Comparison of ENCODE assay signal across 25 cellular contexts in genomic region chr7:18637516-18637915, GRCh38.
"Had no signal": no experiment of that assay in that cellular context is flagged by ENCODE, and none has a peak within 500 bp of the region (broad histone marks: within the 10 kb centered on the region; RNA-seq: fewer than 3 reads in every experiment).

No MANE protein-coding gene starts in this region.

- H3K9me3 ChIP-seq: colonic mucosa, heart right ventricle, left ventricle myocardium inferior, lower lobe of right lung, pancreas, prostate gland, right lobe of liver, testis, tibial nerve, upper lobe of right lung had no signal

- DNase-seq: colonic mucosa; dermis blood vessel endothelial cell; endodermal cell; erythroblast; heart right ventricle; hypothalamus; islet precursor cell; left cardiac atrium; left ventricle myocardium inferior; lower lobe of right lung; naive B cell; occipital lobe; pancreas; retina; right lobe of liver; stimulated activated CD4-positive, alpha-beta T cell treated with anti-CD3 and anti-CD28 coated beads, Interleukin-4, amount 100 ng/mL, for 1 hour; stimulated activated CD8-positive, alpha-beta memory T cell treated with anti-CD3 and anti-CD28 coated beads, Interleukin-4, amount 100 ng/mL, for 48 hours; stimulated activated naive CD8-positive, alpha-beta T cell treated with anti-CD3 and anti-CD28 coated beads, Interleukin-15, amount 100 ng/mL, for 72 hours; testis; upper lobe of right lung had no signal

- H3K27me3 Mint-ChIP-seq: memory B cell; naive B cell; stimulated activated memory B cell treated with anti-CD40 and anti-IgM and Interleukin-4, amounts not matched to agents 10 μg/mL and 1 μg/mL and 100 μg/mL, for 72 hours; stimulated activated naive CD8-positive, alpha-beta T cell treated with anti-CD3 and anti-CD28 coated beads, Interleukin-15, amount 100 ng/mL, for 72 hours had no signal

- H3K4me1 ChIP-seq: colonic mucosa, pancreas, prostate gland, right lobe of liver, testis, upper lobe of right lung had no signal

- H3K27ac Mint-ChIP-seq: endodermal cell, memory B cell, nephron had no signal

- H3K27ac ChIP-seq: colonic mucosa, left ventricle myocardium inferior, lower lobe of right lung, prostate gland, right lobe of liver, testis had no signal

- H3K36me3 ChIP-seq: colonic mucosa, lower lobe of right lung, pancreas, prostate gland, right lobe of liver, tibial nerve, upper lobe of right lung had no signal

- H3K27me3 ChIP-seq: colonic mucosa, heart right ventricle, pancreas, right lobe of liver, testis, tibial nerve, upper lobe of right lung had no signal

- H3K4me1 Mint-ChIP-seq: memory B cell; stimulated activated memory B cell treated with anti-CD40 and anti-IgM and Interleukin-4, amounts not matched to agents 10 μg/mL and 1 μg/mL and 100 μg/mL, for 72 hours had no signal

- H3K4me3 ChIP-seq: colonic mucosa, heart right ventricle, left ventricle myocardium inferior, lower lobe of right lung, pancreas, prostate gland, right lobe of liver, testis, tibial nerve, upper lobe of right lung had no signal

- H3K9me3 Mint-ChIP-seq: endodermal cell; memory B cell; naive B cell; nephron; stimulated activated memory B cell treated with anti-CD40 and anti-IgM and Interleukin-4, amounts not matched to agents 10 μg/mL and 1 μg/mL and 100 μg/mL, for 72 hours had no signal

- H3K4me3 Mint-ChIP-seq: endodermal cell; memory B cell; naive B cell; nephron; stimulated activated memory B cell treated with anti-CD40 and anti-IgM and Interleukin-4, amounts not matched to agents 10 μg/mL and 1 μg/mL and 100 μg/mL, for 72 hours; stimulated activated naive CD8-positive, alpha-beta T cell treated with anti-CD3 and anti-CD28 coated beads, Interleukin-15, amount 100 ng/mL, for 72 hours had no signal
